Comparison of ENCODE assay signal across 16 cellular contexts in genomic region chr12:89781961-89782360, GRCh38.
DNase-seq lines count a peak whose midpoint lies in the region; ATAC-seq and TF ChIP-seq lines count a peak whose summit lies in the region.
"Had no signal": no experiment of that assay in that cellular context is flagged by ENCODE, and none has a peak within 500 bp of the region (broad histone marks: within the 10 kb centered on the region; RNA-seq: fewer than 3 reads in every experiment).

No MANE protein-coding gene starts in this region.

- H3K27me3 Mint-ChIP-seq in chondrocyte (ENCODE audit: low read depth): no peaks in the 10 kb centered on the region
- H3K27me3 Mint-ChIP-seq in mesothelial cell of epicardium (ENCODE audit: low read depth): no peaks in the 10 kb centered on the region
- H3K27me3 Mint-ChIP-seq in type B pancreatic cell: no peaks in the 10 kb centered on the region
- no peaks in the 10 kb centered on the region for H3K27me3 Mint-ChIP-seq in WTC11 (ENCODE audit: low read depth)

- DNase-seq in SK-N-SH (no peak), chondrocyte (ENCODE audit: low spot score) (no peak), mesothelial cell of epicardium (ENCODE audit: low spot score in 2 of 2, unreplicated experiment in 2 of 2) (no peak), type B pancreatic cell (ENCODE audit: extremely low spot score, unreplicated experiment) (no peak), NCI-H2107 treated with DMSO at 0.1 percent for 48 hours (lab: John Stamatoyannopoulos, UW; ENCODE audit: unreplicated experiment) (no peak), posterior vena cava (ENCODE audit: low spot score) (no peak), WTC11 (ENCODE audit: low spot score) (no peak)
- DNase-seq: CD8-positive, alpha-beta T cell; COR-L47; DMS153; DMS79 treated with DMSO at 0.1 percent for 48 hours; EL; GDM1 had no signal

- no peak overlapping the region for H3K4me3 Mint-ChIP-seq in chondrocyte (ENCODE audit: unreplicated experiment)
- H3K4me3 Mint-ChIP-seq in mesothelial cell of epicardium: no peak overlapping the region
- no peak overlapping the region for H3K4me3 Mint-ChIP-seq in type B pancreatic cell
- H3K4me3 Mint-ChIP-seq in WTC11: no peak overlapping the region
- H3K4me3 Mint-ChIP-seq: CD8-positive, alpha-beta T cell had no signal

- H2AFZ ChIP-seq in SK-N-SH (ENCODE audit: low read depth): no peak overlapping the region

- H3K4me1 ChIP-seq in SK-N-SH (ENCODE audit: control insufficient read depth in 1 of 2, insufficient read depth in 2 of 2, low read depth in 1 of 2, low read length in 1 of 2): peaks cover 0 to 2% of the 10 kb centered on the region in 2 experiments; a peak in 1 of 4 replicates
- H3K4me1 ChIP-seq: HAP-1 had no signal

- no peaks in the 10 kb centered on the region for H3K27me3 ChIP-seq in SK-N-SH (ENCODE audit: insufficient read depth)

- no peak overlapping the region for H3K4me2 ChIP-seq in SK-N-SH

- H3K4me1 Mint-ChIP-seq in chondrocyte (ENCODE audit: low read depth) (peaks cover 29% of the 10 kb centered on the region), mesothelial cell of epicardium (peaks cover 15% of the 10 kb centered on the region), type B pancreatic cell (ENCODE audit: unreplicated experiment) (peaks cover 6% of the 10 kb centered on the region), WTC11 (peaks cover 6% of the 10 kb centered on the region)

- H3K79me2 ChIP-seq in SK-N-SH (ENCODE audit: insufficient read depth): no peaks in the 10 kb centered on the region

- no peak for TF ChIP-seq RAD21 in SK-N-SH (IDR thresholded peaks at IDR 0.05; ENCODE audit: low read length)

- no peaks in the 10 kb centered on the region for H3F3A ChIP-seq in SK-N-SH (replicated peaks; ENCODE audit: insufficient read depth)

- H3K4me3 ChIP-seq in SK-N-SH (ENCODE audit: low read depth in 2 of 2, low read length in 1 of 2): no peak overlapping the region
- H3K4me3 ChIP-seq: HAP-1 had no signal

- H3K36me3 Mint-ChIP-seq in chondrocyte (ENCODE audit: low read depth) (no peaks in the 10 kb centered on the region), mesothelial cell of epicardium (peaks cover 9% of the 10 kb centered on the region), type B pancreatic cell (peaks cover 4% of the 10 kb centered on the region), WTC11 (peaks cover 20% of the 10 kb centered on the region)

- no peaks in the 10 kb centered on the region for H3K36me3 ChIP-seq in SK-N-SH (replicated peaks in 1 of 2; ENCODE audit: control insufficient read depth in 1 of 2, insufficient read depth in 2 of 2, low read length in 1 of 2)
- H3K36me3 ChIP-seq: HAP-1 had no signal

- no peak overlapping the region for H3K9ac ChIP-seq in SK-N-SH

- no peak for ATAC-seq in SK-N-SH treated with all-trans-retinoic acid at 6 μM for 48 hours
- ATAC-seq in WTC11: no peak
- ATAC-seq: CD8-positive, alpha-beta T cell had no signal

- POLR2A ChIA-PET in SK-N-SH (lab: Yijun Ruan, JAX) (no interaction called here), WTC11 (lab: Charles Lee) (no interaction called here)

- H3K27ac Mint-ChIP-seq in chondrocyte (ENCODE audit: unreplicated experiment): peak overlapping the region; percentile 34
- H3K27ac Mint-ChIP-seq in mesothelial cell of epicardium: peak overlapping the region; percentile 0
- H3K27ac Mint-ChIP-seq in type B pancreatic cell: no peak overlapping the region
- no peak overlapping the region for H3K27ac Mint-ChIP-seq in WTC11
- H3K27ac Mint-ChIP-seq: CD8-positive, alpha-beta T cell had no signal

- H3K9me3 ChIP-seq in SK-N-SH: no peaks in the 10 kb centered on the region

- H3K9me2 ChIP-seq in SK-N-SH: no peaks in the 10 kb centered on the region

- H3K9me3 Mint-ChIP-seq in chondrocyte (ENCODE audit: low read depth) (peaks cover 8% of the 10 kb centered on the region), mesothelial cell of epicardium (peaks cover 24% of the 10 kb centered on the region), type B pancreatic cell (peaks cover 16% of the 10 kb centered on the region), WTC11 (peaks cover 22% of the 10 kb centered on the region)

- 54% methylated on average over 2 of the region's 2 CpGs for WGBS in SK-N-SH (ENCODE audit: low lambda C conversion rate)

- TF ChIP-seq EP300 in SK-N-SH (IDR thresholded peaks at IDR 0.05; ENCODE audit: borderline replicate concordance in 1 of 2, low read depth in 1 of 2, low read length in 1 of 2): no peak

- TF ChIP-seq CTCF in SK-N-SH (IDR thresholded peaks at IDR 0.05) (no peak), chondrocyte (IDR thresholded peaks at IDR 0.05) (no peak), mesothelial cell of epicardium (IDR thresholded peaks at IDR 0.05; ENCODE audit: unreplicated experiment) (no peak), type B pancreatic cell (conservative IDR thresholded peaks at IDR 0.05) (no peak), WTC11 (IDR thresholded peaks at IDR 0.05) (no peak)

- CTCF ChIA-PET in SK-N-SH (lab: Yijun Ruan, JAX): no interaction called here
- CTCF ChIA-PET in WTC11 (lab: Charles Lee): no interaction called here

- H3K27ac ChIP-seq in SK-N-SH (ENCODE audit: low read depth in 2 of 2, low read length in 1 of 2): no peak overlapping the region
- H3K27ac ChIP-seq: 22Rv1 had no signal

- no peaks in the 10 kb centered on the region for H4K20me1 ChIP-seq in SK-N-SH (ENCODE audit: insufficient read depth)

- intact Hi-C loops in posterior vena cava (cut with DNase I): no loop called here

TF ChIP-seq in SK-N-SH treated with all-trans-retinoic acid at 6 μM for 48 hours, 23 proteins besides CTCF, POLR2A, EP300 and RAD21:
- TF ChIP-seq TCF4 (CRISPR knock-in tag; IDR thresholded peaks at IDR 0.05; ENCODE audit: borderline replicate concordance) (no peak), ISL1 (CRISPR knock-in tag; IDR thresholded peaks at IDR 0.05) (0 out of 2 replicates have a peak, but pooled peaks have one; percentile 25)

TF ChIP-seq in SK-N-SH, 30 proteins besides CTCF, POLR2A, EP300 and RAD21 (continues in another document):
- TF ChIP-seq CHD2 (IDR thresholded peaks at IDR 0.05; ENCODE audit: low read length, partially characterized antibody) (no peak), MXI1 (IDR thresholded peaks at IDR 0.05; ENCODE audit: low read depth, low read length) (no peak), EZH2phosphoT487 (IDR thresholded peaks at IDR 0.05; ENCODE audit: borderline replicate concordance, low read depth) (no peak), RCOR1 (IDR thresholded peaks at IDR 0.05; ENCODE audit: low read length) (no peak), FOXM1 (IDR thresholded peaks at IDR 0.05; ENCODE audit: low read depth) (no peak), NFIC (IDR thresholded peaks at IDR 0.05; ENCODE audit: borderline replicate concordance) (no peak)

TF ChIP-seq in WTC11, 78 proteins besides CTCF, POLR2A, EP300 and RAD21:
- no peak for TF ChIP-seq ZNF512 (CRISPR knock-in tag; IDR thresholded peaks at IDR 0.05; ENCODE audit: borderline replicate concordance)
- no peak for TF ChIP-seq TP53 (CRISPR knock-in tag; IDR thresholded peaks at IDR 0.05)
- TF ChIP-seq SMAD3 (CRISPR knock-in tag; IDR thresholded peaks at IDR 0.05; ENCODE audit: borderline replicate concordance): no peak
- TF ChIP-seq ELF4 (CRISPR knock-in tag; IDR thresholded peaks at IDR 0.05; ENCODE audit: low read depth): no peak
TF ChIP-seq in WTC11: peak in this region for 0.

Comparison
In these comparisons a context has a peak if more than half of its experiments do, and no peak if none do; other contexts are left out.
1. H3K27ac Mint-ChIP-seq: peak in chondrocyte (single experiment) and mesothelial cell of epicardium (single experiment); none in type B pancreatic cell (single experiment) and WTC11 (single experiment).